25 cellular contexts compared by ENCODE assay signal in the genomic region with DNA sequence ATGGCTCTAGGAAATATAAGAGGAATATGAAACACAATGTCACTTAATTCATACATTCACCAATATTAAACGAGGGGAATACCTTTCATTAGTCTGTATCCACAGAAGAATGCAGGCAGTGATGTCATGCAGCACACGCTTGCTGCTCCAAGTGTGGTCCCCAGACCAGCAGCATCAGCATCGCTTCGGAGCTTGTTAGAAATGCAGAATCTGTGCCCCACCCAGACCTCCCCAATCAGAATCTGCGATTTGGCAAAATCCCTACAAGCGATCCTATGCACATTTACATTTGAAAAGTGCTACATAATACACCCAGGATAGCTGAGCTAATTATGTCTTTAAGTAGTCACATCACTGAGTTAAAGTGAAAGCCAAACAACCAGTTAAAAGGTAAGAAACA.
"Had no signal": no experiment of that assay in that cellular context is flagged by ENCODE, and none has a peak within 500 bp of the region (broad histone marks: within the 10 kb centered on the region; RNA-seq: fewer than 3 reads in every experiment).

No MANE protein-coding gene starts in this region.

- H3K4me3 ChIP-seq: coronary artery, esophagus muscularis mucosa, left lung, lung, ovary, prostate gland, thoracic aorta had no signal

- FAIRE-seq: frontal cortex had no signal

- H3K4me1 Mint-ChIP-seq: activated naive CD8-positive, alpha-beta T cell treated with anti-CD3 and anti-CD28 coated beads for 36 hours; immature natural killer cell; natural killer cell had no signal

- H3K4me1 ChIP-seq: left lung, prostate gland had no signal

- DNase-seq: activated CD4-positive, alpha-beta T cell treated with anti-CD3 and anti-CD28 coated beads for 4 hours; activated CD4-positive, alpha-beta T cell treated with anti-CD3 and anti-CD28 coated beads, Interleukin-2, amount 50 U/mL, for 48 hours; activated CD4-positive, CD25-positive, alpha-beta regulatory T cell; activated naive CD4-positive, alpha-beta T cell treated with Interleukin-2 at 50 U/mL for 16 hours; activated naive CD8-positive, alpha-beta T cell treated with anti-CD3 and anti-CD28 coated beads for 36 hours; activated T-cell treated with anti-CD3 and anti-CD28 coated beads, Interleukin-2, amount 50 U/mL, for 48 hours; cerebellar nuclear complex; glutamatergic neuron; immature natural killer cell; kidney glomerular epithelial cell; left lung; natural killer cell; ovary; stimulated activated CD4-positive, alpha-beta T cell treated with anti-CD3 and anti-CD28 coated beads, Interleukin-4, amount 100 ng/mL, for 24 hours; stimulated activated naive CD4-positive, alpha-beta T cell treated with Interleukin-2 at 50 U/mL for 16 hours; T-helper 17 cell had no signal

- H3K27me3 Mint-ChIP-seq: activated naive CD8-positive, alpha-beta T cell treated with anti-CD3 and anti-CD28 coated beads for 36 hours; T-helper 17 cell; type B pancreatic cell had no signal

- H3K9me3 Mint-ChIP-seq: type B pancreatic cell had no signal

- H3K36me3 ChIP-seq: esophagus muscularis mucosa, left lung, neutrophil, ovary, prostate gland, thoracic aorta had no signal

- H3K27ac Mint-ChIP-seq: activated naive CD8-positive, alpha-beta T cell treated with anti-CD3 and anti-CD28 coated beads for 36 hours; immature natural killer cell; mesothelial cell of epicardium; natural killer cell; T-helper 17 cell; type B pancreatic cell had no signal

- ATAC-seq: left lung, natural killer cell, T-helper 17 cell had no signal

- H3K27me3 ChIP-seq: esophagus muscularis mucosa, left lung, neutrophil, ovary had no signal

- H3K27ac ChIP-seq: left lung, neutrophil, ovary, prostate gland, thoracic aorta had no signal

- H3K4me3 Mint-ChIP-seq: activated naive CD8-positive, alpha-beta T cell treated with anti-CD3 and anti-CD28 coated beads for 36 hours; immature natural killer cell; mesothelial cell of epicardium; natural killer cell; T-helper 17 cell; type B pancreatic cell had no signal

- H3K36me3 Mint-ChIP-seq: activated naive CD8-positive, alpha-beta T cell treated with anti-CD3 and anti-CD28 coated beads for 36 hours; immature natural killer cell; mesothelial cell of epicardium; natural killer cell; type B pancreatic cell had no signal

- H3K9me3 ChIP-seq: esophagus muscularis mucosa, left lung, neutrophil, ovary, prostate gland, thoracic aorta had no signal
